ENCODE assay signal across 8 cellular contexts in the genomic region with DNA sequence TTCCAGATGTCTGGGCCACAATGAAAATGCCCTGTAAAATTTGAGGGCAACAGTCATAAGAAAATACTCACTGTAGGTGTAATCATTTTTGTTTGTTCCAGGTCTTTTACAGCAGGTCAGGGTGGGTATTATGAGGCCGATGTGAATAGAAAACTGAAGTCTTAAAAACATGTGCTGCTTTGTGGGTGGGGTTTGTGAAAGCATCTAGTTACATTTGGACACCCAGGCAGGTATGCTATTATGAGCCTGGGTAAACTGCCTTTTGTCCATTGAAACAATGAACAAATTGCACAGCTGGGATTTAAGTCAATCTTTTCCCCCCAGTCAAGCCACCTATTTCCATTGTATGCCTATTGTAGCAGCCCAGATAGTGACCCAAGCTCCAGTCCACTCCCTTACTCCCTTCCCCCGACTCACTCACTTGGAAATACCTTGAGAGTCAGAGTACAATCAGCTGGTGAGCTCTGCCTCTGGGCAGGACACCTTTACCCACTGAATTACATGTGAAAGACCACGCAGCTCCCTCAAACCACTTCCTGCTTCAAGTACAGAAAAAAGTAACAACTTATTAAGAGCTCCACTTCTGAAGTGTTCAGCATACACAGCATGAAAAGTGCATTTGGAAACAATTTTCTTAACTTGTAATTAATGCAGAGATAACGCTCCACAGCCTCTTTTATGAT. TPM values are rescaled to one million over a fixed set of nuclear protein-coding genes. Genes with fewer than 3 reads are reported as not detected.
A peak's percentile ranks its signal among the peaks of the same experiment; 100 is the strongest.
DNase-seq lines count a peak whose midpoint lies in the region; ATAC-seq and TF ChIP-seq lines count a peak whose summit lies in the region.

No MANE protein-coding gene starts in this region.

- no peak for TF ChIP-seq POLR2A in ovary (IDR thresholded peaks at IDR 0.05)

- H3K36me3 ChIP-seq in ovary: no peaks in the 10 kb centered on the region

- H3K27ac ChIP-seq in ovary: no peak overlapping the region

- intact Hi-C loops in ovary (cut with DNase I): loop anchor here in 1 of 4 donors (5.0 kb wide), 1 partner anchor 381 kb away; no protein-coding TSS in a partner anchor

- TF ChIP-seq CTCF in ovary (IDR thresholded peaks at IDR 0.05): no peak

- no peaks in the 10 kb centered on the region for H3K9me3 ChIP-seq in ovary

- peaks cover 4% of the 10 kb centered on the region for H3K4me1 ChIP-seq in ovary (ENCODE audit: insufficient read depth)

- peak overlapping the region; percentile 37 for H3K4me3 ChIP-seq in ovary

- peak; percentile 57 for ATAC-seq in HG03159 (IDR thresholded peaks at IDR 0.05; ENCODE audit: unreplicated experiment)

- no peaks in the 10 kb centered on the region for H3K27me3 ChIP-seq in ovary

- no peak for TF ChIP-seq EP300 in ovary (IDR thresholded peaks at IDR 0.05)

- WGBS in ovary, 3 donors: 6 to 14% (median 7%) methylated on average over 4 of the region's 4 CpGs

- peak; percentile 19 for DNase-seq in ELR (ENCODE audit: low read depth)
- DNase-seq in GM19240 (ENCODE audit: insufficient read length, low spot score): peak; percentile 27
- DNase-seq in activated gamma-delta T cell treated with anti-CD3 and anti-CD28 coated beads, Interleukin-2, amount 50 U/mL, for 16 hours (ENCODE audit: low read depth): peak; percentile 12
- DNase-seq in ovary: no peak
- DNase-seq in NCI-H1417 treated with DMSO at 0.1 percent for 48 hours (lab: John Stamatoyannopoulos, UW): no peak
- DNase-seq in OCI-M2 (lab: John Stamatoyannopoulos, UW; ENCODE audit: unreplicated experiment): no peak
- DNase-seq in HuH-7.5 (ENCODE audit: low spot score): no peak

RNA-seq across cellular contexts. Expression of gene IGF1, which starts 1.8 kb away (rescaled TPM):
- total RNA-seq in ovary: 10 to 100 TPM in 2 of 7 donors, 1 to 10 TPM in 5; 1.4 to 44.4 (median 9.3) TPM
- polyA plus RNA-seq in ovary: 10 to 100 TPM in 1 of 2 donors, 1 to 10 TPM in 1; 6.8 to 21.7 TPM

Comparison
In these comparisons a context has a peak if more than half of its experiments do, and no peak if none do; other contexts are left out.
1. DNase-seq: peak in ELR (single experiment), GM19240 (single experiment) and activated gamma-delta T cell treated with anti-CD3 and anti-CD28 coated beads, Interleukin-2, amount 50 U/mL, for 16 hours (single experiment); none in ovary (0 of 5), NCI-H1417 treated with DMSO at 0.1 percent for 48 hours (single experiment), OCI-M2 (single experiment) and HuH-7.5 (single experiment).